Comparison of ENCODE assay signal across 1 cellular context in genomic region chr4:148550788-148551187, GRCh38.
TF ChIP-seq lines count a peak whose summit lies in the region.

No MANE protein-coding gene starts in this region.

TF ChIP-seq in K562, 482 proteins besides CTCF, POLR2A, EP300 and RAD21 (continued from another document):
- 0 out of 2 replicates have a peak, but pooled peaks have one; percentile 33 for TF ChIP-seq CUX1 (CRISPR knock-in tag; IDR thresholded peaks at IDR 0.05)
